8 cellular contexts compared by ENCODE assay signal in genomic region chr16:3305109-3306068, GRCh38. TPM values are rescaled to one million over a fixed set of nuclear protein-coding genes. Genes with fewer than 3 reads are reported as not detected.
DNase-seq lines count a peak whose midpoint lies in the region; ATAC-seq and TF ChIP-seq lines count a peak whose summit lies in the region.

TIGD7 (minus strand) TSS chr16:3305430; CDS start chr16:3300614, 4,816 bp downstream.
ZNF75A (plus strand) TSS chr16:3305497; CDS start chr16:3308429, 2,932 bp downstream.

- peak within 1 kb of the TSS; percentile 95 to 97 for H3K27ac ChIP-seq in esophagus (ENCODE audit: low read depth in 2 of 2, low read length in 1 of 2)
- H3K27ac ChIP-seq in muscle layer of colon (ENCODE audit: low read depth, low read length) = peak within 1 kb of the TSS; percentile 80

- H3K4me1 Mint-ChIP-seq in Caco-2 (ENCODE audit: low read depth, unreplicated experiment) = no peaks in the 10 kb centered on the region
- H3K4me1 Mint-ChIP-seq in activated T-cell treated with anti-CD3 and anti-CD28 coated beads, Interleukin-2, amount 50 U/mL, for 24 hours (ENCODE audit: low read depth) = peaks cover 22% of the 10 kb centered on the region

- WGBS in esophagus, 2 donors = 3 to 4% methylated on average over 102 to 103 of the region's 103 CpGs

- intact Hi-C loops in Caco-2 (cut with micrococcal nuclease; ENCODE audit: unreplicated experiment) = loop anchor here (1.0 kb wide), 1 partner anchor 41 kb away; no protein-coding TSS in a partner anchor

- H3K27me3 ChIP-seq in Caco-2 (replicated peaks; ENCODE audit: control insufficient read depth, insufficient read depth, low read length) (no peaks in the 10 kb centered on the region), esophagus (ENCODE audit: control insufficient read depth in 1 of 2, insufficient read depth in 2 of 2, low read length in 2 of 2) (no peaks in the 10 kb centered on the region), muscle layer of colon (ENCODE audit: control insufficient read depth in 1 of 2, insufficient read depth in 2 of 2, low read length in 2 of 2) (no peaks in the 10 kb centered on the region)

- TF ChIP-seq CTCF in Caco-2 (IDR thresholded peaks at IDR 0.05; ENCODE audit: insufficient read depth in 1 of 2, low read depth in 1 of 2, low read length in 1 of 2, severe bottlenecking in 1 of 2, unreplicated experiment in 1 of 2) = no peak

- DNase-seq in Caco-2 (peak; percentile 83 to 86), HUDEP-2 (lab: John Stamatoyannopoulos, UW; ENCODE audit: unreplicated experiment in 76 of 76) (peak in 75 of 76 experiments; percentile 32 to 89 (median 79)), OCI-M1 (lab: John Stamatoyannopoulos, UW) (peak; percentile 98)
- peak; percentile 89 for DNase-seq in activated T-cell treated with anti-CD3 and anti-CD28 coated beads, Interleukin-2, amount 50 U/mL, for 24 hours
- DNase-seq in stimulated activated CD8-positive, alpha-beta memory T cell treated with anti-CD3 and anti-CD28 coated beads, Interleukin-4, amount 100 ng/mL, for 48 hours = peak; percentile 85

- CTCF ChIA-PET in Caco-2 (lab: Charles Lee) = interaction anchor here (0.6 to 0.7 kb wide), 2 partner anchors 41 to 138 kb away, joined by 3 to 4 read pairs; partner anchors contain the start of genes NAA60 and ZNF597

- H3K9me3 ChIP-seq in Caco-2 (no peaks in the 10 kb centered on the region), esophagus (ENCODE audit: control insufficient read depth in 2 of 2, insufficient read depth in 1 of 2, low read depth in 1 of 2, low read length in 1 of 2) (peaks cover 6 to 32% of the 10 kb centered on the region in 2 donors), muscle layer of colon (ENCODE audit: low read length) (peaks cover 28% of the 10 kb centered on the region)

- peak; percentile 67 for ATAC-seq in GM21367 (IDR thresholded peaks at IDR 0.05; ENCODE audit: unreplicated experiment)

- H3K27ac Mint-ChIP-seq in Caco-2 (ENCODE audit: unreplicated experiment) = peak within 1 kb of the TSS; percentile 32
- H3K27ac Mint-ChIP-seq in activated T-cell treated with anti-CD3 and anti-CD28 coated beads, Interleukin-2, amount 50 U/mL, for 24 hours = peak within 1 kb of the TSS; percentile 88

- H3K9me3 Mint-ChIP-seq in Caco-2 (ENCODE audit: unreplicated experiment) = peaks cover 4% of the 10 kb centered on the region
- peaks cover 42% of the 10 kb centered on the region for H3K9me3 Mint-ChIP-seq in activated T-cell treated with anti-CD3 and anti-CD28 coated beads, Interleukin-2, amount 50 U/mL, for 24 hours

- peak within 1 kb of the TSS; percentile 53 for H3K9ac ChIP-seq in muscle layer of colon (ENCODE audit: low read length)

- H3K27me3 Mint-ChIP-seq in Caco-2 (ENCODE audit: insufficient read depth, unreplicated experiment) = no peaks in the 10 kb centered on the region
- no peaks in the 10 kb centered on the region for H3K27me3 Mint-ChIP-seq in activated T-cell treated with anti-CD3 and anti-CD28 coated beads, Interleukin-2, amount 50 U/mL, for 24 hours

- peak within 1 kb of the TSS; percentile 73 for H3K4me3 ChIP-seq in Caco-2 (ENCODE audit: low read depth, low read length)
- H3K4me3 ChIP-seq in esophagus (ENCODE audit: low read depth in 1 of 2, low read length in 2 of 2) = peak within 1 kb of the TSS; percentile 61 to 91
- H3K4me3 ChIP-seq in muscle layer of colon (ENCODE audit: low read depth in 1 of 2, low read length in 2 of 2) = peak within 1 kb of the TSS; percentile 63 to 66

- H3K4me1 ChIP-seq in Caco-2 (no peaks in the 10 kb centered on the region), esophagus (ENCODE audit: control insufficient read depth in 2 of 2, insufficient read depth in 2 of 2, low read length in 1 of 2) (no peaks in the 10 kb centered on the region), muscle layer of colon (ENCODE audit: insufficient read depth, low read length) (peaks cover 13% of the 10 kb centered on the region)

- H3K36me3 ChIP-seq in Caco-2 (ENCODE audit: control insufficient read depth, insufficient read depth, low read length) = no peaks in the 10 kb centered on the region; the same call in 1 of the 2 replicates
- H3K36me3 ChIP-seq in esophagus (ENCODE audit: control insufficient read depth in 2 of 2, insufficient read depth in 2 of 2, low read length in 1 of 2) = peaks cover 4 to 7% of the 10 kb centered on the region in 2 donors
- H3K36me3 ChIP-seq in muscle layer of colon (ENCODE audit: insufficient read depth, low read length) = peaks cover 23% of the 10 kb centered on the region

- H3K4me3 Mint-ChIP-seq in Caco-2 (ENCODE audit: unreplicated experiment) = peak within 1 kb of the TSS; percentile 68
- peak within 1 kb of the TSS; percentile 82 for H3K4me3 Mint-ChIP-seq in activated T-cell treated with anti-CD3 and anti-CD28 coated beads, Interleukin-2, amount 50 U/mL, for 24 hours

- POLR2A ChIA-PET in Caco-2 (lab: Charles Lee) = interaction anchor here (0.5 to 1.6 kb wide), 6 partner anchors 9 to 138 kb away, joined by 3 to 10 read pairs (median 6); partner anchors contain the start of genes NAA60, ZNF174, ZNF597 and ZSCAN32

- no TSS peak for BruUV-seq in Caco-2 (replicated peaks; lab: Mats Ljungman, UMichigan)

- H3K36me3 Mint-ChIP-seq in Caco-2 (ENCODE audit: insufficient read depth, unreplicated experiment) = peaks cover 41% of the 10 kb centered on the region
- peaks cover 97% of the 10 kb centered on the region for H3K36me3 Mint-ChIP-seq in activated T-cell treated with anti-CD3 and anti-CD28 coated beads, Interleukin-2, amount 50 U/mL, for 24 hours (ENCODE audit: low read depth)

RNA-seq across cellular contexts. Expression of gene TIGD7, which starts in this region (rescaled TPM):
- 3.7 and 5.2 TPM in 2 replicates for total RNA-seq in Caco-2 (2022)
- polyA plus RNA-seq in esophagus = 1 to 10 TPM in 1 of 2 donors, under 1 TPM in 1; 0.99 to 1.5 TPM

RNA-seq across cellular contexts. Expression of gene ZNF75A, which starts in this region (rescaled TPM):
- total RNA-seq in Caco-2 (2022) = 28.4 and 29.1 TPM in 2 replicates
- polyA plus RNA-seq in esophagus = 10 to 100 TPM in 1 of 2 donors, 1 to 10 TPM in 1; 9.1 to 16.9 TPM

Comparison
In these comparisons a context has a peak if more than half of its experiments do, and no peak if none do; other contexts are left out.
1. Peak in every context shown above with its lines: DNase-seq, ATAC-seq, H3K4me3 ChIP-seq and H3K27ac ChIP-seq.